8 cellular contexts compared by ENCODE assay signal in the genomic region with DNA sequence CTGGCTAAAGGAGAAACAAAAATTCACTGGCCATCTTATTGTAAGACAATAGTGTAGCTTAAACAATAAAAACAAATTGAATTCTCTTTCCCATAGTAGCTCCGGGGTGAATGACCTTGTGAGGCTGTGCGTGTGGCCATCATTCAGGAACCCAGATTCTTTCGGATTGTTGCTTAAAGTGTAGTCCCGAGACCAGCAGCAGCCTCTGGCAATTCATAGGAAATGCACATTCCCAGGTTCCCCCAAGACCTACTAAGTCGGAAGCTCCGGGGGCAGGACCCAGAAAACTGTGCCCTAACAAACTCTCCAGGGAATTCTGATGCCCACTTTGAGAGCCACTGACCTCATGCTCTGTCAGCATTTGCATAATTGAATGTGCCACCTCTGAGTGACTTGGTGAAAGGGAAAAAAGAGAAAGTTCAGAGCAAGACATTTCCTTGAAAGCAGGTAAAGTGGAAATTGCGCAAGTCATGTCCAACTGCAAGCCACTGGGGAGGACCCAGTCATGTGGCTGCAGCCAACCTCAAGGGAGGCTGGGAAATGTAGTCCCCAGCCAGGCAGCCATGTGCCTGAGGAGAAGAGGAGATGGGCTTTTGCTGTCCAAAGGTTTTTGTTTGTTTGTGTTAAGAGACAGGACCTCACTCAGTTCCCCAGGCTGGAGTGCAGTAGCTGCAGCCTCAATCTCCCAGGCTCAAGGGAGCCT. TPM values are rescaled to one million over a fixed set of nuclear protein-coding genes. Genes with fewer than 3 reads are reported as not detected.
DNase-seq lines count a peak whose midpoint lies in the region; ATAC-seq, FAIRE-seq and TF ChIP-seq lines count a peak whose summit lies in the region.

No MANE protein-coding gene starts in this region.

- H3K4me3 ChIP-seq in cardiac fibroblast (replicated peaks in 1 of 2; ENCODE audit: low read depth in 2 of 2, low read length in 2 of 2): peak overlapping the region in 1 of 2 donors; percentile 8

- FAIRE-seq in GM12891 (lab: Jason Lieb, UNC): no peak

- CTCF ChIA-PET in GM10248 (lab: Yijun Ruan, JAX): interaction anchor here (0.8 to 2.5 kb wide), 3 partner anchors 8 to 17 kb away, joined by 3 to 17 read pairs (median 3); no protein-coding TSS in a partner anchor

- TF ChIP-seq POLR2A in GM12891 (IDR thresholded peaks at IDR 0.05; ENCODE audit: low read depth, low read length): no peak

- TF ChIP-seq CTCF in GM10248 (IDR thresholded peaks at IDR 0.05; ENCODE audit: control extremely low read depth, extremely low read depth, low read depth, missing control alignments) (no peak), cardiac fibroblast (IDR thresholded peaks at IDR 0.05; ENCODE audit: low read depth, low read length) (no peak)

- no peak for ATAC-seq in HG02981 (IDR thresholded peaks at IDR 0.05; ENCODE audit: unreplicated experiment)

- POLR2A ChIA-PET in GM10248 (lab: Yijun Ruan, JAX): interaction anchor here (0.7 kb wide), 1 partner anchor 267 kb away, joined by 3 read pairs; no protein-coding TSS in a partner anchor

- DNase-seq in GM10248 (ENCODE audit: extremely low spot score) (peak; percentile 46), NCI-H2171 (lab: John Stamatoyannopoulos, UW) (peak; percentile 28), cardiac fibroblast (ENCODE audit: low read depth in 2 of 2) (peak; percentile 51 to 69), lung microvascular endothelial cell (ENCODE audit: low read depth in 2 of 2) (peak; percentile 36 to 51), foreskin melanocyte (no peak), GM12891 (ENCODE audit: insufficient read length, low spot score) (no peak), amniotic stem cell (lab: John Stamatoyannopoulos, UW) (no peak)

TF ChIP-seq in GM12891, 5 proteins besides CTCF, POLR2A, EP300 and RAD21:
- TF ChIP-seq POU2F2 (IDR thresholded peaks at IDR 0.05; ENCODE audit: low read depth, low read length) (no peak), POLR2AphosphoS5 (IDR thresholded peaks at IDR 0.05; ENCODE audit: low read depth, low read length) (no peak), SPI1 (IDR thresholded peaks at IDR 0.05; ENCODE audit: low read depth, low read length) (no peak), TAF1 (IDR thresholded peaks at IDR 0.05; ENCODE audit: low read depth, low read length) (no peak), PAX5 (IDR thresholded peaks at IDR 0.05; ENCODE audit: insufficient read depth, low read length, severe bottlenecking) (no peak)

RNA-seq across cellular contexts. Expression of a gene that starts 50.7 kb away (rescaled TPM):
- under 0.01 TPM in 2 replicates for total RNA-seq in lung microvascular endothelial cell
- polyA plus RNA-seq in GM12891 (2012; ENCODE audit: low read depth, missing spikeins): not detected

RNA-seq across cellular contexts. Expression of a gene that starts 54.8 kb away (rescaled TPM):
- total RNA-seq in lung microvascular endothelial cell: 84.9 and 117 TPM in 2 replicates
- polyA plus RNA-seq in GM12891 (2012; ENCODE audit: low read depth, missing spikeins): 361 TPM

Comparison
In these comparisons a context has a peak if more than half of its experiments do, and no peak if none do; other contexts are left out.
1. DNase-seq: peak in GM10248 (single experiment), NCI-H2171 (single experiment), cardiac fibroblast (2 of 2) and lung microvascular endothelial cell (2 of 2); none in foreskin melanocyte (single experiment), GM12891 (single experiment) and amniotic stem cell (single experiment).